ENCODE assay signal across 26 cellular contexts in the genomic region with DNA sequence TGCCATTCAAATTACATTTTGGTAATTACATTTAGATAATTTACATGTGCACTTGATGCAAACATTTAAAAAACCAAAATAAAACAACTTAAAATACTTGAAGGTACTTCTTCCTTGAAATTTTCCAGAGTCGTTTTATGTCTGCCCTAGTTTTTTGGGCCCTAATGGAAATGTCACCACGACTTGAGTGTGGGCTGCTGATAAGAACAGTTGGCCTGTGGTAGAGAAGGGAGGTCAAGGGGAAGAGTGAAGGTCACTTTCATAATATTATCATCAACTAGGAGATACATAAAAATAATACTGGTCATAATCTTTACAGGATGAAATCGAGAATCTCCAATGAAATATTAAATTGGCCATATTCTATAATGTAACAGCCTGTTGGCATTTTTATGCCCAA.
"Had no signal": no experiment of that assay in that cellular context is flagged by ENCODE, and none has a peak within 500 bp of the region (broad histone marks: within the 10 kb centered on the region; RNA-seq: fewer than 3 reads in every experiment).

No MANE protein-coding gene starts in this region.

- H3K27ac Mint-ChIP-seq: activated CD8-positive, alpha-beta T cell treated with anti-CD3 and anti-CD28 coated beads, Interleukin-2, amount 10 ng/mL, durations not matched to agents 7 days and 5 days; activated naive CD4-positive, alpha-beta T cell treated with anti-CD3 and anti-CD28 coated beads, Interleukin-2, amount 50 U/mL, for 24 hours; brain; T-helper 1 cell treated with Interleukin-12 subunit alpha and Interleukin-12 subunit beta and Interleukin-4 antibody, amounts not matched to agents 30 μg/mL and 1 μg/mL, for 36 hours had no signal

- H3K4me1 ChIP-seq: SJSA1 had no signal

- H3K4me3 ChIP-seq: ascending aorta, MG63, Peyer's patch, SJSA1 had no signal

- H3K4me3 Mint-ChIP-seq: activated CD8-positive, alpha-beta T cell treated with anti-CD3 and anti-CD28 coated beads, Interleukin-2, amount 10 ng/mL, durations not matched to agents 7 days and 5 days; activated naive CD4-positive, alpha-beta T cell treated with anti-CD3 and anti-CD28 coated beads, Interleukin-2, amount 50 U/mL, for 24 hours; brain; T-helper 1 cell treated with Interleukin-12 subunit alpha and Interleukin-12 subunit beta and Interleukin-4 antibody, amounts not matched to agents 30 μg/mL and 1 μg/mL, for 36 hours had no signal

- H3K27me3 ChIP-seq: ascending aorta, MG63, Peyer's patch, SJSA1 had no signal

- ATAC-seq: activated CD8-positive, alpha-beta T cell treated with anti-CD3 and anti-CD28 coated beads, Interleukin-2, amount 10 ng/mL, durations not matched to agents 7 days and 5 days; SK-N-SH treated with all-trans-retinoic acid at 6 μM for 48 hours had no signal

- H3K36me3 ChIP-seq: ascending aorta, MG63, Peyer's patch, SJSA1, WERI-Rb-1 had no signal

- H3K9me3 ChIP-seq: ascending aorta, MG63, Peyer's patch, SJSA1 had no signal

- H3K9me3 Mint-ChIP-seq: activated naive CD4-positive, alpha-beta T cell treated with anti-CD3 and anti-CD28 coated beads, Interleukin-2, amount 50 U/mL, for 24 hours; T-helper 1 cell treated with Interleukin-12 subunit alpha and Interleukin-12 subunit beta and Interleukin-4 antibody, amounts not matched to agents 30 μg/mL and 1 μg/mL, for 36 hours had no signal

- H3K27ac ChIP-seq: ascending aorta, Peyer's patch, RWPE1, SJSA1, WERI-Rb-1 had no signal

- DNase-seq: activated CD4-positive, alpha-beta T cell treated with anti-CD3 and anti-CD28 coated beads for 4 hours; activated CD8-positive, alpha-beta memory T cell treated with anti-CD3 and anti-CD28 coated beads, Interleukin-2, amount 50 U/mL, for 48 hours; activated CD8-positive, alpha-beta T cell treated with anti-CD3 and anti-CD28 coated beads, Interleukin-2, amount 10 ng/mL, durations not matched to agents 7 days and 5 days; activated effector memory CD4-positive, alpha-beta T cell treated with Interleukin-2 at 50 U/mL for 16 hours; activated naive CD4-positive, alpha-beta T cell; activated T-cell treated with anti-CD3 and anti-CD28 coated beads, Interleukin-2, amount 50 U/mL, for 1 hour; cerebellar nuclear complex; MG63; NCI-H1092 treated with DMSO at 0.1 percent for 48 hours; NCI-H1417 treated with DMSO at 0.1 percent for 48 hours; NCI-H1694 treated with DMSO at 0.1 percent for 48 hours; NCI-H2029 treated with DMSO at 0.1 percent for 48 hours; NCI-H510A treated with DMSO at 0.1 percent for 48 hours; NCI-H69; NK-92 treated with Interleukin-12 subunit alpha and Interleukin-12 subunit beta, amount 100 ng/mL, for 24 hours; Peyer's patch; SHP77; SW 1271; WERI-Rb-1 had no signal
